Comparison of ENCODE assay signal across 8 cellular contexts in genomic region chr17:47530557-47531227, GRCh38. TPM values are rescaled to one million over a fixed set of nuclear protein-coding genes. Genes with fewer than 3 reads are reported as not detected.
DNase-seq lines count a peak whose midpoint lies in the region; ATAC-seq and TF ChIP-seq lines count a peak whose summit lies in the region.
"Not testable (repeated sequence)": the region's sequence is repeated elsewhere in the genome, so short reads cannot be mapped to it uniquely, and the experiment has no call there.

A gene with protein sequence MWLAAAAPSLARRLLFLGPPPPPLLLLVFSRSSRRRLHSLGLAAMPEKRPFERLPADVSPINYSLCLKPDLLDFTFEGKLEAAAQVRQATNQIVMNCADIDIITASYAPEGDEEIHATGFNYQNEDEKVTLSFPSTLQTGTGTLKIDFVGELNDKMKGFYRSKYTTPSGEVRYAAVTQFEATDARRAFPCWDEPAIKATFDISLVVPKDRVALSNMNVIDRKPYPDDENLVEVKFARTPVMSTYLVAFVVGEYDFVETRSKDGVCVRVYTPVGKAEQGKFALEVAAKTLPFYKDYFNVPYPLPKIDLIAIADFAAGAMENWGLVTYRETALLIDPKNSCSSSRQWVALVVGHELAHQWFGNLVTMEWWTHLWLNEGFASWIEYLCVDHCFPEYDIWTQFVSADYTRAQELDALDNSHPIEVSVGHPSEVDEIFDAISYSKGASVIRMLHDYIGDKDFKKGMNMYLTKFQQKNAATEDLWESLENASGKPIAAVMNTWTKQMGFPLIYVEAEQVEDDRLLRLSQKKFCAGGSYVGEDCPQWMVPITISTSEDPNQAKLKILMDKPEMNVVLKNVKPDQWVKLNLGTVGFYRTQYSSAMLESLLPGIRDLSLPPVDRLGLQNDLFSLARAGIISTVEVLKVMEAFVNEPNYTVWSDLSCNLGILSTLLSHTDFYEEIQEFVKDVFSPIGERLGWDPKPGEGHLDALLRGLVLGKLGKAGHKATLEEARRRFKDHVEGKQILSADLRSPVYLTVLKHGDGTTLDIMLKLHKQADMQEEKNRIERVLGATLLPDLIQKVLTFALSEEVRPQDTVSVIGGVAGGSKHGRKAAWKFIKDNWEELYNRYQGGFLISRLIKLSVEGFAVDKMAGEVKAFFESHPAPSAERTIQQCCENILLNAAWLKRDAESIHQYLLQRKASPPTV (plus strand): TSS chr17:47531108. CDS start chr17:47531301, 193 bp downstream.

- TF ChIP-seq CTCF in Panc1 (IDR thresholded peaks at IDR 0.05); mucosa of descending colon (IDR thresholded peaks at IDR 0.05): not testable (repeated sequence)

- H3K36me3 Mint-ChIP-seq in activated T-cell treated with anti-CD3 and anti-CD28 coated beads, Interleukin-2, amount 50 U/mL, for 4 hours (ENCODE audit: insufficient read depth): not testable (repeated sequence)

- peak; percentile 19 for TF ChIP-seq POLR2A in erythroblast (IDR thresholded peaks at IDR 0.05; ENCODE audit: low read length)

- in situ Hi-C loops in Panc1 (cut with HindIII; ENCODE audit: low pct_unique_long_range_greater_than_20kb, low sequenced_read_pairs): not testable (repeated sequence)

- H3K4me3 Mint-ChIP-seq in activated T-cell treated with anti-CD3 and anti-CD28 coated beads, Interleukin-2, amount 50 U/mL, for 4 hours: peak within 1 kb of the TSS; percentile 93

- BruUV-seq in Panc1 (replicated peaks; lab: Mats Ljungman, UMichigan): not testable (repeated sequence)

- not testable (repeated sequence) for H3K27me3 ChIP-seq in Panc1 (ENCODE audit: control insufficient read depth, insufficient read depth, low read length)

- not testable (repeated sequence) for H3K9me3 ChIP-seq in Panc1 (ENCODE audit: control insufficient read depth, insufficient read depth, low read depth, low read length); mucosa of descending colon

- POLR2A ChIA-PET in Panc1 (lab: Charles Lee): not testable (repeated sequence)

- not testable (repeated sequence) for H3K27me3 Mint-ChIP-seq in activated T-cell treated with anti-CD3 and anti-CD28 coated beads, Interleukin-2, amount 50 U/mL, for 4 hours (ENCODE audit: low read depth)

- H3K36me3 ChIP-seq in Panc1 (ENCODE audit: control insufficient read depth, insufficient read depth, low read length); mucosa of descending colon (ENCODE audit: low read depth): not testable (repeated sequence)

- H3K27ac ChIP-seq in Panc1 (ENCODE audit: low read length): peak within 1 kb of the TSS; percentile 85

- ATAC-seq in GM21717 (IDR thresholded peaks at IDR 0.05; ENCODE audit: unreplicated experiment) (peak; percentile 49), Panc1 (peak; percentile 95), mucosa of descending colon (peak; percentile 94)
- ATAC-seq in activated T-cell treated with anti-CD3 and anti-CD28 coated beads, Interleukin-2, amount 50 U/mL, for 4 hours: peak; percentile 88 to 90

- DNase-seq in D341Med (ENCODE audit: low spot score) (peak; percentile 94), KG1 (lab: John Stamatoyannopoulos, UW) (peak; percentile 18), erythroblast (lab: John Stamatoyannopoulos, UW) (peak; percentile 89 to 93), mucosa of descending colon (peak; percentile 84 to 95 (median 93))
- DNase-seq in Panc1 (ENCODE audit: low read depth, low spot score): not testable (repeated sequence)
- peak; percentile 86 for DNase-seq in activated T-cell treated with anti-CD3 and anti-CD28 coated beads, Interleukin-2, amount 50 U/mL, for 4 hours
- peak; percentile 74 to 85 for DNase-seq in stimulated activated CD8-positive, alpha-beta memory T cell treated with anti-CD3 and anti-CD28 coated beads, Interleukin-2, amount 100 ng/mL, for 1 hour (ENCODE audit: low read depth in 2 of 2)

- not testable (repeated sequence) for H3K9me3 Mint-ChIP-seq in activated T-cell treated with anti-CD3 and anti-CD28 coated beads, Interleukin-2, amount 50 U/mL, for 4 hours

- H3K4me1 Mint-ChIP-seq in activated T-cell treated with anti-CD3 and anti-CD28 coated beads, Interleukin-2, amount 50 U/mL, for 4 hours (ENCODE audit: low read depth): peaks cover 15% of the 10 kb centered on the region

- H3K4me3 ChIP-seq in Panc1 (ENCODE audit: low read depth in 2 of 2, low read length in 2 of 2): peak within 1 kb of the TSS; percentile 62 to 73
- peak within 1 kb of the TSS; percentile 48 for H3K4me3 ChIP-seq in mucosa of descending colon

- intact Hi-C loops in Panc1 (cut with micrococcal nuclease; ENCODE audit: unreplicated experiment); mucosa of descending colon (cut with DNase I, micrococcal nuclease): not testable (repeated sequence)

- not testable (repeated sequence) for H3K4me1 ChIP-seq in Panc1 (ENCODE audit: control insufficient read depth, insufficient read depth, low read length); mucosa of descending colon (ENCODE audit: low read depth)

- CTCF ChIA-PET in Panc1 (lab: Charles Lee): not testable (repeated sequence)

RNA-seq across cellular contexts. Expression of the gene that starts here (rescaled TPM):
- 137 TPM for total RNA-seq in Panc1 (2021; ENCODE audit: unreplicated experiment)
- polyA plus RNA-seq in Panc1 (2012; ENCODE audit: insufficient read length): 94.7 TPM
- total RNA-seq in activated T-cell treated with anti-CD3 and anti-CD28 coated beads, Interleukin-2, amount 50 U/mL, for 4 hours: 10 to 100 TPM; 63.2 to 69.5 (median 67.5) TPM
- total RNA-seq in mucosa of descending colon: 100 to 1,000 TPM; 138 to 187 (median 160) TPM
